8 cellular contexts compared by ENCODE assay signal in the genomic region with DNA sequence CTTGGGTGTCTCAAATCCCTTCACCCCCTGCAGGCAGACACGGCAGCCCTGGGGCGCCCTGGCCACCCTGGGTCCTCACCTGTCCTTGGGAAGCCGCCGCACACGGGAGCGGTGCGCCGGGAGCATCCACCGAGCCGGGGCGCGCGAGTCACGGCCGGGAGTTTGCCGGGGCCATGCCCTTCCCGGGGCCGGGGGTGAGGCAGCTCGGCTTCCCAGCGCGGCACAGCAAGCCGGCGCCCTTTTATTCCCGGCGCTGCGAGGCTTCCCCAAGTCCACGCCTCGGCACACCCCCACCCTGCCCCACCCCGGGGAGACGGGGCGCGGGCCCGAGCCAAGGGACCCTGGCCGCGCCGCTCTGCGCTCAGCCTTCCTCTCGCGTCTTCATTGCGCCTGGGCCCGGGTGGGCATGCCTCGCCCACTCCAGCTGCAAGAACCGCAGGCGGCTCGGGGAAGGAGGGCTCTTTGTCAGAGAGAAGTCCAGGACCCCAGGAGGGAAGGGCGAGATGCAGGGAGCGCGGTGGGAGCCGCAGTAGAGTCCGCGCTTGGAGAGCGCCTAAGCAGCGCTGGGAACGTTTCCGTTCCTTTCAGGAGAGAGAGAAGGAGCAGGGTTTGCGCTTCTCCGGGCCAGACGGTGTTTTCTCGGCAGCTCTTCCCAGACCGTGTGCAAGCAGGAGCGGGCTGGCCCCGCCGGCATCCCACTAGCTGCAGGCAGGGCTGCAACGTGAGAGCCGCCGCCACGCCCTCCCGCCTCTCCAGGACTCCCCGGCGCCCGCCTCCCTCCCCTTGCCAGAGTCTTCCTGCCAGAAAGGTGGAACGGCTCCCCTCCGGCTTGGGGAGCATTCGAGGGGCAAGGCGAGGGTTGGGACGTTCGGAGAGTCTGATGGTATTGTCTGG. TPM values are rescaled to one million over a fixed set of nuclear protein-coding genes. Genes with fewer than 3 reads are reported as not detected.
DNase-seq lines count a peak whose midpoint lies in the region; ATAC-seq and TF ChIP-seq lines count a peak whose summit lies in the region.

Gene MXRA5, minus strand, starts transcription at position 217 of the 894 bp plus-strand sequence. CDS start 2,819 bp downstream, outside the sequence.

- H3K4me3 ChIP-seq in fibroblast of mammary gland (ENCODE audit: control insufficient read depth, low read depth, low read length) = peak within 1 kb of the TSS; percentile 34
- H3K4me3 ChIP-seq in aorta (ENCODE audit: low read length in 2 of 2) = peak within 1 kb of the TSS; percentile 10 to 45

- H3K36me3 ChIP-seq in aorta (ENCODE audit: control insufficient read depth in 1 of 2, insufficient read depth in 2 of 2, low read length in 1 of 2) = no peaks in the 10 kb centered on the region

- no peak within 1 kb of the TSS for H3K27ac ChIP-seq in aorta (ENCODE audit: low read depth in 1 of 2, low read length in 2 of 2)

- intact Hi-C loops in aorta (cut with DNase I) = no loop called here

- H3K27me3 ChIP-seq in aorta (ENCODE audit: control insufficient read depth in 1 of 2, insufficient read depth in 2 of 2, low read length in 1 of 2) = no peaks in the 10 kb centered on the region

- WGBS in aorta, 2 donors = 3% methylated on average over 69 to 77 of the region's 77 CpGs

- no peak for TF ChIP-seq CTCF in fibroblast of mammary gland (conservative IDR thresholded peaks at IDR 0.05; ENCODE audit: control insufficient read depth, insufficient read depth, low read depth, low read length)

- DNase-seq in NCI-H345 (lab: John Stamatoyannopoulos, UW) (peak; percentile 33), NCI-H345 treated with DMSO at 0.1 percent for 48 hours (lab: John Stamatoyannopoulos, UW; ENCODE audit: unreplicated experiment) (no peak), fibroblast of mammary gland (ENCODE audit: low read depth) (peak; percentile 32), myocyte (ENCODE audit: low read depth) (peak; percentile 16), aorta (peak; percentile 48 to 75), HEK293T (ENCODE audit: extremely low spot score) (no peak), NCI-H1105 treated with DMSO at 0.1 percent for 48 hours (lab: John Stamatoyannopoulos, UW) (no peak)

- ATAC-seq in aorta (ENCODE audit: low FRiP score) (peak; percentile 9), HG03571 (IDR thresholded peaks at IDR 0.05; ENCODE audit: unreplicated experiment) (no peak)

- no peaks in the 10 kb centered on the region for H3K4me1 ChIP-seq in aorta (ENCODE audit: control insufficient read depth in 1 of 2, insufficient read depth in 2 of 2, low read length in 2 of 2)

- CTCF ChIA-PET in HEK293T (lab: Yijun Ruan, JAX) = no interaction called here

- H3K9me3 ChIP-seq in aorta (ENCODE audit: control insufficient read depth, low read length) = no peaks in the 10 kb centered on the region

- POLR2A ChIA-PET in HEK293T (lab: Yijun Ruan, JAX) = no interaction called here

TF ChIP-seq in HEK293T, 16 proteins besides CTCF, POLR2A, EP300 and RAD21:
- TF ChIP-seq HDGF (IDR thresholded peaks at IDR 0.05; ENCODE audit: borderline replicate concordance) = no peak
- no peak for TF ChIP-seq ARNT (IDR thresholded peaks at IDR 0.05)
- no peak for TF ChIP-seq FOXM1 (IDR thresholded peaks at IDR 0.05; ENCODE audit: borderline replicate concordance)
- no peak for TF ChIP-seq ZNF384 (IDR thresholded peaks at IDR 0.05)
- TF ChIP-seq ELF4 (IDR thresholded peaks at IDR 0.05) = no peak

RNA-seq across cellular contexts. Expression of gene MXRA5, which starts in this region (rescaled TPM):
- total RNA-seq in myocyte = 17.2 and 28.0 TPM in 2 replicates
- 115 TPM for polyA plus RNA-seq in myocyte (2012)
- total RNA-seq in aorta = 10 to 100 TPM in 1 of 2 donors, 1 to 10 TPM in 1; 2.3 to 13.5 TPM
- polyA plus RNA-seq in aorta = under 1 TPM in 1 of 2 donors, not detected in 1; 0.05 TPM

Comparison
In these comparisons a context has a peak if more than half of its experiments do, and no peak if none do; other contexts are left out.
1. DNase-seq: peak in NCI-H345 (single experiment), fibroblast of mammary gland (single experiment), myocyte (single experiment) and aorta (2 of 2); none in NCI-H345 treated with DMSO at 0.1 percent for 48 hours (single experiment), HEK293T (single experiment) and NCI-H1105 treated with DMSO at 0.1 percent for 48 hours (single experiment).